13 cellular contexts compared by ENCODE assay signal in the genomic region with DNA sequence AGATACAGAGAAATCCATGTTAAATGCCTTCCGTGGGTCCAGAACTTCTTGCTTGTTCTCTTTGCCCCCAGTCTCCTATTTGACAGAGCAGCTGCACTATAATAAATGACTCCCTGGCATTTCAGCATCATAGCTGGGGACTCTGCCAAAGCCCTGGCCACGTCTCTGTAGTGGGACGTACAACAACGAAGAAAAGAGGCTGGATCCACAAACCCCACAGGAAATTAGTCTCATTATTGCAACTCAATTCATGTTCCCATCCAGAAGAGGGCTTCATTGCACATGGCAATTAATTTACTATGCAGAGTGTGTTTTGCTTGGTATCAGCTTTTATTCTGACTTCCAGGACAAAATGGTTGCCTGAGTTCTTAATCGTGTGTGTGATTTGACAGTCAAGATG.
DNase-seq lines count a peak whose midpoint lies in the region; ATAC-seq, FAIRE-seq and TF ChIP-seq lines count a peak whose summit lies in the region.
"Had no signal": no experiment of that assay in that cellular context is flagged by ENCODE, and none has a peak within 500 bp of the region (broad histone marks: within the 10 kb centered on the region; RNA-seq: fewer than 3 reads in every experiment).

No MANE protein-coding gene starts in this region.

- ATAC-seq in gastrocnemius medialis (peak; percentile 53 to 95), HG03432 (IDR thresholded peaks at IDR 0.05; ENCODE audit: unreplicated experiment) (no peak)
- ATAC-seq in activated CD4-positive, CD25-positive, alpha-beta regulatory T cell treated with anti-CD3 and anti-CD28 coated beads, Interleukin-2, amount 50 U/mL, for 24 hours: no peak

- intact Hi-C loops in gastrocnemius medialis (cut with DNase I; ENCODE audit: low total_unique reads): no loop called here

- H3K9me3 ChIP-seq in gastrocnemius medialis: no peaks in the 10 kb centered on the region

- H3K27ac ChIP-seq in gastrocnemius medialis: peak overlapping the region; percentile 30 to 65 (median 50)

- in situ Hi-C loops in gastrocnemius medialis (cut with MboI; ENCODE audit: low sequenced_read_pairs in 4 of 4): no loop called here

- FAIRE-seq in GM12892 (lab: Jason Lieb, UNC): peak; percentile 27
- FAIRE-seq: RCC 7860 had no signal

- H3K36me3 ChIP-seq in gastrocnemius medialis: no peaks in the 10 kb centered on the region

- no peak for DNase-seq in GM12892 (ENCODE audit: insufficient read length)
- DNase-seq in RPMI7951 (ENCODE audit: low read depth): peak; percentile 93
- DNase-seq in glomerular endothelial cell (ENCODE audit: extremely low read depth, low read depth, low spot score): peak; percentile 83
- peak; percentile 22 to 67 for DNase-seq in gastrocnemius medialis
- DNase-seq in NK-92 (lab: John Stamatoyannopoulos, UW; ENCODE audit: unreplicated experiment): no peak
- no peak for DNase-seq in NCI-H2227 (lab: John Stamatoyannopoulos, UW; ENCODE audit: unreplicated experiment)
- DNase-seq: cortex of kidney, GDM1, NCI-H1436, occipital lobe had no signal

- H3K27me3 ChIP-seq in gastrocnemius medialis: no peaks in the 10 kb centered on the region

- TF ChIP-seq CTCF in gastrocnemius medialis (IDR thresholded peaks at IDR 0.05 in 4 of 5, conservative IDR thresholded peaks at IDR 0.05 in 1 of 5): peak in 2 of 5 experiments; percentile 32 to 37

- H3K4me3 ChIP-seq in gastrocnemius medialis: peak overlapping the region in 2 of 4 donors; percentile 10 to 23

- H3K4me1 ChIP-seq in gastrocnemius medialis: peaks cover 15 to 22% of the 10 kb centered on the region in 2 donors

- TF ChIP-seq POLR2A in GM12892 (IDR thresholded peaks at IDR 0.05; ENCODE audit: low read depth, low read length) (no peak), gastrocnemius medialis (IDR thresholded peaks at IDR 0.05) (no peak)

Comparison
In these comparisons a context has a peak if more than half of its experiments do, and no peak if none do; other contexts are left out.
1. DNase-seq: peak in RPMI7951 (single experiment), glomerular endothelial cell (single experiment) and gastrocnemius medialis (2 of 2); none in GM12892 (single experiment), NK-92 (single experiment) and NCI-H2227 (single experiment).
2. ATAC-seq: peak in gastrocnemius medialis (2 of 2); none in activated CD4-positive, CD25-positive, alpha-beta regulatory T cell treated with anti-CD3 and anti-CD28 coated beads, Interleukin-2, amount 50 U/mL, for 24 hours (0 of 2) and HG03432 (single experiment).